8 cellular contexts compared by ENCODE assay signal in genomic region chr12:4269279-4269991, GRCh38. TPM values are rescaled to one million over a fixed set of nuclear protein-coding genes. Genes with fewer than 3 reads are reported as not detected.
DNase-seq lines count a peak whose midpoint lies in the region; ATAC-seq, FAIRE-seq and TF ChIP-seq lines count a peak whose summit lies in the region.

No MANE protein-coding gene starts in this region.

- H3K9ac ChIP-seq in iPS-15b (ENCODE audit: low read depth, low read length), result no peak overlapping the region

- DNase-seq in DMS114 treated with DMSO at 0.1 percent for 48 hours (lab: John Stamatoyannopoulos, UW; ENCODE audit: unreplicated experiment) (peak; percentile 72), T-helper 1 cell (peak; percentile 77 to 93 (median 90)), adrenal gland (peak; percentile 84 to 91 (median 85)), gastrocnemius medialis (peak; percentile 46 to 50), A172 (ENCODE audit: low spot score) (no peak), D721Med (ENCODE audit: insufficient read length, low spot score) (no peak)

- H3K4me1 ChIP-seq in adrenal gland (replicated peaks in 1 of 2) (peaks cover 13 to 28% of the 10 kb centered on the region in 2 donors), iPS-15b (ENCODE audit: control insufficient read depth, insufficient read depth, low read length) (peaks cover 9% of the 10 kb centered on the region), gastrocnemius medialis (peaks cover 22 to 35% of the 10 kb centered on the region in 2 donors)

- ATAC-seq in HG02759 (IDR thresholded peaks at IDR 0.05; ENCODE audit: unreplicated experiment) (peak; percentile 29), gastrocnemius medialis (peak in 1 of 2 donors; percentile 36)

- H3K27ac ChIP-seq in adrenal gland, result peak overlapping the region in 4 of 5 donors; percentile 53 to 90 (median 70)
- H3K27ac ChIP-seq in gastrocnemius medialis, result peak overlapping the region; percentile 33 to 73 (median 56)

- TF ChIP-seq POLR2A in adrenal gland (IDR thresholded peaks at IDR 0.05), result peak; percentile 44 to 69
- peak; percentile 38 to 57 for TF ChIP-seq POLR2A in gastrocnemius medialis (IDR thresholded peaks at IDR 0.05)

- intact Hi-C loops in adrenal gland (cut with DNase I) (no loop called here), gastrocnemius medialis (cut with DNase I; ENCODE audit: low total_unique reads) (no loop called here)

- peak in 4 of 6 experiments; percentile 9 to 37 (median 22) for TF ChIP-seq CTCF in adrenal gland (IDR thresholded peaks at IDR 0.05)
- no peak for TF ChIP-seq CTCF in gastrocnemius medialis (IDR thresholded peaks at IDR 0.05 in 4 of 5, conservative IDR thresholded peaks at IDR 0.05 in 1 of 5)
- TF ChIP-seq CTCF in D721Med (IDR thresholded peaks at IDR 0.05; ENCODE audit: insufficient read depth, missing control alignments), result no peak

- 2 to 7% (median 5%) methylated on average over 28 to 73 of the region's 73 CpGs for WGBS in adrenal gland, 4 donors

- FAIRE-seq in D721Med (lab: Jason Lieb, UNC), result no peak

- in situ Hi-C loops in gastrocnemius medialis (cut with MboI; ENCODE audit: low sequenced_read_pairs in 4 of 4), result no loop called here

- H3K9me3 ChIP-seq in adrenal gland (replicated peaks in 1 of 3) (no peaks in the 10 kb centered on the region), iPS-15b (ENCODE audit: control insufficient read depth, insufficient read depth, low read length) (no peaks in the 10 kb centered on the region), gastrocnemius medialis (no peaks in the 10 kb centered on the region)

- H3K36me3 ChIP-seq in adrenal gland (replicated peaks in 1 of 2) (no peaks in the 10 kb centered on the region), iPS-15b (ENCODE audit: control insufficient read depth, insufficient read depth, low read length) (no peaks in the 10 kb centered on the region), gastrocnemius medialis (no peaks in the 10 kb centered on the region)

- H3K27me3 ChIP-seq in adrenal gland (peaks cover 30% of the 10 kb centered on the region), iPS-15b (ENCODE audit: control insufficient read depth, insufficient read depth, low read length) (peaks cover 65% of the 10 kb centered on the region), gastrocnemius medialis (peaks cover 75 to 93% (median 88%) of the 10 kb centered on the region in 3 donors)

- H3K4me3 ChIP-seq in adrenal gland (peak overlapping the region in 2 of 4 donors; percentile 21 to 85), iPS-15b (ENCODE audit: low read depth, low read length) (peak overlapping the region; percentile 84), gastrocnemius medialis (peak overlapping the region; percentile 57 to 70 (median 62))

RNA-seq across cellular contexts. Expression of gene CCND2, which starts 4.1 kb away (rescaled TPM):
- 100 to 1,000 TPM; 213 to 428 (median 259) TPM for total RNA-seq in adrenal gland
- 10 to 100 TPM; 28.4 to 53.9 (median 47.4) TPM for polyA plus RNA-seq in adrenal gland
- 1 to 10 TPM; 2.7 to 5.6 (median 3.2) TPM for total RNA-seq in gastrocnemius medialis
- not detected in 2 replicates for total RNA-seq in A172 (2014; rRNA removed; shearing (Covaris generic))

RNA-seq across cellular contexts. Expression of gene TIGAR, which starts 51.6 kb away (rescaled TPM):
- total RNA-seq in adrenal gland (10 to 100 TPM in 5 of 8 donors, 1 to 10 TPM in 3; 2.5 to 20.5 (median 11.9) TPM), gastrocnemius medialis (1 to 10 TPM; 4.4 to 8.3 (median 6.7) TPM)
- 10 to 100 TPM in 1 of 3 donors, 1 to 10 TPM in 2; 2.5 to 28.2 (median 5.1) TPM for polyA plus RNA-seq in adrenal gland
- total RNA-seq in A172 (2014; rRNA removed; shearing (Covaris generic)), result 8.8 and 8.9 TPM in 2 replicates

Comparison
In these comparisons a context has a peak if more than half of its experiments do, and no peak if none do; other contexts are left out.
1. DNase-seq: peak in DMS114 treated with DMSO at 0.1 percent for 48 hours (single experiment), T-helper 1 cell (5 of 5), adrenal gland (7 of 7) and gastrocnemius medialis (2 of 2); none in A172 (single experiment) and D721Med (single experiment).
2. CTCF ChIP-seq: peak in adrenal gland (4 of 6); none in gastrocnemius medialis (0 of 5) and D721Med (single experiment).
3. RNA of gene CCND2, which starts 4.1 kb away (total RNA-seq): 213 to 428 TPM in adrenal gland; 2.7 to 5.6 TPM in gastrocnemius medialis and not detected in A172; every median in the first group is over 10 times any median in the second.